15 cellular contexts compared by ENCODE assay signal in the genomic region with DNA sequence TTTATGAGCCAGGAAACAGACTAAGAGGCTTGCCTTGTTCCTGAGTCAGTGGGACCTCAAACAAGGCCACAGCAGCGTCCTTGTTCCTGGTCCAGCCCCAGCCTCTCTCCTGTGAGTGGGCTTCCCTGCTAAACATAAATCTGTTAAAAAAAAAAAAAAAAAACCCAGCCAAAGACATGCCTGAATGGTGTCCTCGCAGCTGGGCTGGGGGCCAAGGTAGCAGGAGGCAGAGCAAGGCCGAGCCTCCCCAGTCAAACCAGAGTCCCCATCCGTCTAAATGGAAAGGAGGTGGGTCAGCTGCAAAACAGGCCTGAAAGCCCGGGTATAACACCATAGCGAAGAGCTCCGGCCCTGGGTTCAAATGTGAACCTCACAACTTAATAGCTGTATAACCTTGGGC. TPM values are rescaled to one million over a fixed set of nuclear protein-coding genes. Genes with fewer than 3 reads are reported as not detected.
DNase-seq lines count a peak whose midpoint lies in the region; ATAC-seq and TF ChIP-seq lines count a peak whose summit lies in the region.
"Had no signal": no experiment of that assay in that cellular context is flagged by ENCODE, and none has a peak within 500 bp of the region (broad histone marks: within the 10 kb centered on the region; RNA-seq: fewer than 3 reads in every experiment).

No MANE protein-coding gene starts in this region.

- no peaks in the 10 kb centered on the region for H3K36me3 ChIP-seq in sigmoid colon
- H3K36me3 ChIP-seq: BE2C, HAP-1 had no signal

- no peak overlapping the region for H3K4me3 Mint-ChIP-seq in stimulated activated effector memory CD8-positive, alpha-beta T cell treated with anti-CD3 and anti-CD28 coated beads, Interleukin-12 subunit alpha, Interleukin-12 subunit beta, amount 100 ng/mL, for 72 hours
- H3K4me3 Mint-ChIP-seq: CD4-positive, alpha-beta T cell had no signal

- H3K36me3 Mint-ChIP-seq in stimulated activated effector memory CD8-positive, alpha-beta T cell treated with anti-CD3 and anti-CD28 coated beads, Interleukin-12 subunit alpha, Interleukin-12 subunit beta, amount 100 ng/mL, for 72 hours, result no peaks in the 10 kb centered on the region

- no peak overlapping the region for H3K27ac Mint-ChIP-seq in stimulated activated effector memory CD8-positive, alpha-beta T cell treated with anti-CD3 and anti-CD28 coated beads, Interleukin-12 subunit alpha, Interleukin-12 subunit beta, amount 100 ng/mL, for 72 hours
- H3K27ac Mint-ChIP-seq: CD4-positive, alpha-beta T cell had no signal

- WGBS in sigmoid colon, 2 donors, result 84 to 85% methylated on average over 7 of the region's 7 CpGs

- H3K9me3 Mint-ChIP-seq in stimulated activated effector memory CD8-positive, alpha-beta T cell treated with anti-CD3 and anti-CD28 coated beads, Interleukin-12 subunit alpha, Interleukin-12 subunit beta, amount 100 ng/mL, for 72 hours, result no peaks in the 10 kb centered on the region
- H3K9me3 Mint-ChIP-seq: CD4-positive, alpha-beta T cell had no signal

- H3K27ac ChIP-seq in VCaP (peak overlapping the region; percentile 40), sigmoid colon (peak overlapping the region in 1 of 4 donors; percentile 23)
- H3K27ac ChIP-seq: GM23248 had no signal

- DNase-seq in astrocyte of the hippocampus (ENCODE audit: low read depth, low spot score) (peak; percentile 49), sigmoid colon (peak; percentile 48)
- no peak for DNase-seq in stimulated activated effector memory CD8-positive, alpha-beta T cell treated with anti-CD3 and anti-CD28 coated beads, Interleukin-12 subunit alpha, Interleukin-12 subunit beta, amount 100 ng/mL, for 72 hours (ENCODE audit: low spot score in 2 of 2)
- DNase-seq: ACHN; BE2C; Caco-2; CD4-positive, alpha-beta T cell; GDM1; GM23248; IMR-90 had no signal

- H3K27me3 ChIP-seq in sigmoid colon, result no peaks in the 10 kb centered on the region
- H3K27me3 ChIP-seq: BE2C had no signal

- peaks cover 5% of the 10 kb centered on the region for H3K4me1 Mint-ChIP-seq in stimulated activated effector memory CD8-positive, alpha-beta T cell treated with anti-CD3 and anti-CD28 coated beads, Interleukin-12 subunit alpha, Interleukin-12 subunit beta, amount 100 ng/mL, for 72 hours

- H3K9me3 ChIP-seq in sigmoid colon, result no peaks in the 10 kb centered on the region
- H3K9me3 ChIP-seq: BE2C, Caco-2, HAP-1 had no signal

- TF ChIP-seq CTCF in VCaP (conservative IDR thresholded peaks at IDR 0.05) (no peak), sigmoid colon (IDR thresholded peaks at IDR 0.05) (no peak)

- no peak for TF ChIP-seq POLR2A in sigmoid colon (IDR thresholded peaks at IDR 0.05)

- peaks cover 0 to 12% (median 5%) of the 10 kb centered on the region in 4 donors for H3K4me1 ChIP-seq in sigmoid colon
- H3K4me1 ChIP-seq: BE2C, Caco-2, HAP-1 had no signal

- ATAC-seq in GM21367 (IDR thresholded peaks at IDR 0.05; ENCODE audit: unreplicated experiment) (no peak), HG03565 (IDR thresholded peaks at IDR 0.05; ENCODE audit: unreplicated experiment) (no peak)
- no peak for ATAC-seq in stimulated activated effector memory CD8-positive, alpha-beta T cell treated with anti-CD3 and anti-CD28 coated beads, Interleukin-12 subunit alpha, Interleukin-12 subunit beta, amount 100 ng/mL, for 72 hours
- ATAC-seq: K562 had no signal

- no peak for TF ChIP-seq EP300 in sigmoid colon (IDR thresholded peaks at IDR 0.05)

- H3K4me3 ChIP-seq in sigmoid colon, result no peak overlapping the region
- H3K4me3 ChIP-seq: GM23248, HAP-1, K562 had no signal

- intact Hi-C loops in sigmoid colon (cut with DNase I), result loop anchor here (5.0 kb wide), 1 partner anchor 118 kb away; no protein-coding TSS in a partner anchor

RNA-seq across cellular contexts. Expression of gene IFFO2, which starts 18.1 kb away (rescaled TPM):
- 10 to 100 TPM in 2 of 4 donors, 1 to 10 TPM in 2; 7.5 to 35.0 (median 13.8) TPM for total RNA-seq in sigmoid colon
- 1 to 10 TPM; 1.2 to 8.6 (median 7.2) TPM for polyA plus RNA-seq in sigmoid colon

Comparison
In these comparisons a context has a peak if more than half of its experiments do, and no peak if none do; other contexts are left out.
1. DNase-seq: peak in astrocyte of the hippocampus (single experiment) and sigmoid colon (single experiment); none in stimulated activated effector memory CD8-positive, alpha-beta T cell treated with anti-CD3 and anti-CD28 coated beads, Interleukin-12 subunit alpha, Interleukin-12 subunit beta, amount 100 ng/mL, for 72 hours (0 of 2).